Comparison of ENCODE assay signal across 13 cellular contexts in genomic region chr18:75125359-75126331, GRCh38.
A peak's percentile ranks its signal among the peaks of the same experiment; 100 is the strongest.
DNase-seq lines count a peak whose midpoint lies in the region; ATAC-seq, FAIRE-seq and TF ChIP-seq lines count a peak whose summit lies in the region.
"Had no signal": no experiment of that assay in that cellular context is flagged by ENCODE, and none has a peak within 500 bp of the region (broad histone marks: within the 10 kb centered on the region; RNA-seq: fewer than 3 reads in every experiment).

No MANE protein-coding gene starts in this region.

- intact Hi-C loops in uterus (cut with DNase I; ENCODE audit: low total_unique reads): no loop called here

- no peaks in the 10 kb centered on the region for H3K36me3 Mint-ChIP-seq in neural crest cell (ENCODE audit: low read depth)

- CTCF ChIA-PET in HEK293 (lab: Yijun Ruan, JAX): interaction anchor here (0.5 kb wide), 1 partner anchor 565 kb away, joined by 4 read pairs; no protein-coding TSS in a partner anchor

- no peak for FAIRE-seq in frontal cortex (lab: Jason Lieb, UNC)

- TF ChIP-seq CTCF in HEK293 (tag by site-specific recombination; IDR thresholded peaks at IDR 0.05) (no peak), choroid plexus epithelial cell (conservative IDR thresholded peaks at IDR 0.05; ENCODE audit: low read depth, low read length) (no peak), neural crest cell (conservative IDR thresholded peaks at IDR 0.05) (no peak), uterus (IDR thresholded peaks at IDR 0.05) (no peak)

- H3K9me3 ChIP-seq in HEK293 (ENCODE audit: control insufficient read depth, insufficient read depth, low read depth, low read length) (no peaks in the 10 kb centered on the region), uterus (no peaks in the 10 kb centered on the region)

- no peaks in the 10 kb centered on the region for H3K27me3 Mint-ChIP-seq in neural crest cell (ENCODE audit: low read depth)

- POLR2A ChIA-PET in HEK293 (lab: Yijun Ruan, JAX): no interaction called here

- no peaks in the 10 kb centered on the region for H3K4me1 ChIP-seq in HEK293 (ENCODE audit: control insufficient read depth, insufficient read depth, low read length)
- no peaks in the 10 kb centered on the region for H3K4me1 ChIP-seq in uterus

- DNase-seq in D341Med (ENCODE audit: low spot score): peak; percentile 48
- no peak for DNase-seq in choroid plexus epithelial cell (ENCODE audit: low read depth)
- no peak for DNase-seq in neural crest cell (ENCODE audit: low read depth, low spot score)
- DNase-seq in uterus: no peak
- no peak for DNase-seq in frontal cortex (ENCODE audit: low spot score in 2 of 2)
- DNase-seq in kidney glomerular epithelial cell (lab: John Stamatoyannopoulos, UW): no peak
- DNase-seq: activated T-cell treated with anti-CD3 and anti-CD28 coated beads, Interleukin-2, amount 50 U/mL, for 72 hours; GOT3; stimulated activated CD4-positive, alpha-beta T cell treated with anti-CD3 and anti-CD28 coated beads, Interleukin-15, amount 100 ng/mL, for 24 hours had no signal

- H3K4me1 Mint-ChIP-seq in neural crest cell: no peaks in the 10 kb centered on the region

- peak overlapping the region; percentile 48 for H3K27ac Mint-ChIP-seq in neural crest cell (ENCODE audit: unreplicated experiment)
- H3K27ac Mint-ChIP-seq: activated T-cell treated with anti-CD3 and anti-CD28 coated beads, Interleukin-2, amount 50 U/mL, for 72 hours had no signal

- H3K36me3 ChIP-seq in HEK293 (ENCODE audit: control insufficient read depth in 2 of 2, insufficient read depth in 1 of 2, low read length in 2 of 2): no peaks in the 10 kb centered on the region
- H3K36me3 ChIP-seq in uterus: no peaks in the 10 kb centered on the region

- H3K4me3 ChIP-seq in HEK293 (ENCODE audit: low read depth, low read length) (no peak overlapping the region), choroid plexus epithelial cell (ENCODE audit: low read depth, low read length) (peak overlapping the region; percentile 11), uterus (no peak overlapping the region)

- no peak for TF ChIP-seq POLR2A in uterus (IDR thresholded peaks at IDR 0.05)

- peaks cover 3% of the 10 kb centered on the region for H3K9me3 Mint-ChIP-seq in neural crest cell

- no peak for ATAC-seq in HG02642 (IDR thresholded peaks at IDR 0.05; ENCODE audit: poor library complexity, unreplicated experiment)
- ATAC-seq: activated T-cell treated with anti-CD3 and anti-CD28 coated beads, Interleukin-2, amount 50 U/mL, for 72 hours had no signal

- H3K27ac ChIP-seq in HEK293 (ENCODE audit: extremely low read depth, low read depth, low read length) (no peak overlapping the region), uterus (no peak overlapping the region)
- H3K27ac ChIP-seq: C4-2B, epithelial cell of prostate had no signal

- H3K4me3 Mint-ChIP-seq in neural crest cell: no peak overlapping the region
- H3K4me3 Mint-ChIP-seq: activated T-cell treated with anti-CD3 and anti-CD28 coated beads, Interleukin-2, amount 50 U/mL, for 72 hours had no signal

- H3K27me3 ChIP-seq in uterus: no peaks in the 10 kb centered on the region

TF ChIP-seq in HEK293, 187 proteins besides CTCF, POLR2A, EP300 and RAD21:
- TF ChIP-seq ZNF18 (tag by site-specific recombination; IDR thresholded peaks at IDR 0.05) (peak; percentile 98), ZNF48 (tag by site-specific recombination; IDR thresholded peaks at IDR 0.05) (no peak)
